In the genomic region with DNA sequence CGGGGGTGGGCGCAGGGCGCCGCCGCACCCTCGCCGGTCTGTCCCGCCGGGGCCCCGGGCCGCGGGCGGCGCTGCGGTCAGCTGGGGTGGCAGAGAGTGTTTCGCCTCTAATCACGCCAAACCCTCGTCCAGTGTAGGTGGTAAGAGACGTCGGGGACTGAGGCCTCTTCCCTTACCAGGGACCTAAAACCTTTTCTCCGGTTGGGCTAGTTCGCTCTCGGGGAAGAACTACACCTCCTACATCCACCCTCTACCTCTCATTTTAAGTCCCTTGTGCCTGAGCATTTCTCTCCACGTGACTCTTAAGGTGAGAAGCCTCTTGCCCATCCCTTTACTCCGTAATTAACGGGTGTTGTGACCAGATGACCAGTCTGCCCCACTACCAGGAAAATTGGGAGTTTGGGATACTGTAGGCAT, we compare ENCODE assay signal across 8 cellular contexts. TPM values are rescaled to one million over a fixed set of nuclear protein-coding genes. Genes with fewer than 3 reads are reported as not detected.
DNase-seq lines count a peak whose midpoint lies in the region; ATAC-seq and TF ChIP-seq lines count a peak whose summit lies in the region.

No MANE protein-coding gene starts in this region.

- CTCF ChIA-PET in T-cell (lab: Charles Lee) = no interaction called here

- peak overlapping the region; percentile 80 to 84 for H3K27ac Mint-ChIP-seq in T-cell

- H3K4me1 ChIP-seq in BE2C = no peaks in the 10 kb centered on the region
- peaks cover 7 to 10% of the 10 kb centered on the region in 2 experiments for H3K4me1 ChIP-seq in neutrophil (ENCODE audit: control insufficient read depth in 1 of 2, insufficient read depth in 1 of 2, low read depth in 1 of 2, low read length in 1 of 2)

- H3K36me3 Mint-ChIP-seq in T-cell = no peaks in the 10 kb centered on the region

- no peaks in the 10 kb centered on the region for H3K9me3 Mint-ChIP-seq in T-cell

- ATAC-seq in GM18907 (IDR thresholded peaks at IDR 0.05; ENCODE audit: unreplicated experiment) (peak; percentile 29), HG03108 (IDR thresholded peaks at IDR 0.05; ENCODE audit: unreplicated experiment) (peak; percentile 20), T-cell (replicated peaks in 1 of 4) (peak; percentile 14 to 33 (median 15))

- POLR2A ChIA-PET in T-cell (lab: Charles Lee) = interaction anchor here in 1 of 2 donors (0.6 kb wide), 1 partner anchor 87 kb away, joined by 4 read pairs; no protein-coding TSS in a partner anchor

- H3K4me3 ChIP-seq in BE2C (ENCODE audit: low read depth, low read length) = peak overlapping the region; percentile 65
- peak overlapping the region; percentile 74 for H3K4me3 ChIP-seq in epithelial cell of proximal tubule (ENCODE audit: low read depth, low read length)
- peak overlapping the region; percentile 72 to 75 for H3K4me3 ChIP-seq in neutrophil (ENCODE audit: low read depth in 1 of 2, low read length in 1 of 2)

- H3K4me3 Mint-ChIP-seq in T-cell = peak overlapping the region; percentile 79 to 90 (median 87)

- peaks cover 49 to 53% (median 53%) of the 10 kb centered on the region in 3 donors for H3K4me1 Mint-ChIP-seq in T-cell

- H3K27ac ChIP-seq in neutrophil = peak overlapping the region; percentile 86

- DNase-seq in BE2C (no peak), T-cell (peak in 5 of 34 experiments; percentile 5 to 13 (median 9)), epithelial cell of proximal tubule (ENCODE audit: low read depth) (no peak), NCI-H345 treated with DMSO at 0.1 percent for 48 hours (lab: John Stamatoyannopoulos, UW; ENCODE audit: unreplicated experiment) (no peak), GM20000 (ENCODE audit: low spot score) (no peak)

- H3K27me3 Mint-ChIP-seq in T-cell = no peaks in the 10 kb centered on the region

- H3K9me3 ChIP-seq in BE2C (no peaks in the 10 kb centered on the region), neutrophil (no peaks in the 10 kb centered on the region)

- H3K27me3 ChIP-seq in BE2C (no peaks in the 10 kb centered on the region), neutrophil (no peaks in the 10 kb centered on the region)

- no peaks in the 10 kb centered on the region for H3K36me3 ChIP-seq in BE2C
- H3K36me3 ChIP-seq in neutrophil = peaks cover 7% of the 10 kb centered on the region

- TF ChIP-seq CTCF in BE2C (IDR thresholded peaks at IDR 0.05; ENCODE audit: low read depth, low read length) = no peak
- TF ChIP-seq CTCF in epithelial cell of proximal tubule (conservative IDR thresholded peaks at IDR 0.05; ENCODE audit: low read depth, low read length) = no peak
- TF ChIP-seq CTCF in neutrophil (IDR thresholded peaks at IDR 0.05) = no peak
- no peak for TF ChIP-seq CTCF in GM20000 (IDR thresholded peaks at IDR 0.05; ENCODE audit: extremely low read depth, missing control alignments)

RNA-seq across cellular contexts. Expression of a gene that starts 0.5 kb away (rescaled TPM):
- 23.9 TPM for polyA plus RNA-seq in BE2C (2012; ENCODE audit: insufficient read depth, insufficient read length, low read depth)
- total RNA-seq in T-cell (10 to 100 TPM; 14.8 to 33.0 (median 25.3) TPM), epithelial cell of proximal tubule (20.1 and 22.3 TPM in 2 replicates)

RNA-seq across cellular contexts. Expression of a gene that starts 12.2 kb away (rescaled TPM):
- 0.42 TPM for polyA plus RNA-seq in BE2C (2012; ENCODE audit: insufficient read depth, insufficient read length, low read depth)
- total RNA-seq in T-cell (not detected), epithelial cell of proximal tubule (0.07 TPM in 1 of 2 replicates, not detected in the other)
